Comparison of ENCODE assay signal across 8 cellular contexts in the genomic region with DNA sequence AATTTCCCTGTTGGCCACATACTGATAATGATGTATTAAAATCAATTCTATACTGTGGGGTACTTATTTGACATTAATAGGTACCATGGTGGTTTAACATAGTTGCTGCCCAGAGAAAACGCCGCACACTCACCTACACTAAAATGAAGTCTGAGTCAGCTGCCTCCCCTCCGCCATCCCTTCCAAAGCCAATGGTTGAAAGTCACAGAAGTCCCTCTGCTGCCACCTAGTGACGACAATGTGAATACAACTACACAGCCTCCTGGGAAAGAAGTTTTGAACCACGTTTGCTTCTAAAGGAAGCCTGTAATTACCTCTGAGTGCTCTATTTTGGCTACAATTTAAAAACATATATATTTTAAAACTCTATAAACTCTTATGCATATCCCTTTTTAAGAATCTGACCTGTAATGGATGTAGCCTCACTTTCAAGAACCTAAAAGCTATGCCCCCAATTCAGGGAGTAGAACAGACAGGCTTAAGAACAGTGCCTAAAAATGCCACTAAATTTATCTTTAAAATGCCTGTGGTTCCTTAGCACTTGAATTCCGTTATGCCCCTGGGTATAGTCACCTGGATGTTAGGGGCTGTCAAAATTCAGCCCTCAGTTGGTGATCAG. TPM values are rescaled to one million over a fixed set of nuclear protein-coding genes. Genes with fewer than 3 reads are reported as not detected.
DNase-seq lines count a peak whose midpoint lies in the region; ATAC-seq and TF ChIP-seq lines count a peak whose summit lies in the region.

No MANE protein-coding gene starts in this region.

- DNase-seq in DMS153 (lab: John Stamatoyannopoulos, UW) (peak; percentile 30), GM23338 (ENCODE audit: low spot score) (peak; percentile 91), NCI-H1092 (lab: John Stamatoyannopoulos, UW) (peak; percentile 20), SK-N-DZ (ENCODE audit: low spot score) (peak; percentile 67), globus pallidus (ENCODE audit: low spot score) (peak; percentile 78), trophoblast cell (peak; percentile 73 to 94), type B pancreatic cell (ENCODE audit: extremely low spot score, unreplicated experiment) (peak; percentile 77)
- DNase-seq in activated naive CD4-positive, alpha-beta T cell (lab: John Stamatoyannopoulos, UW) = peak; percentile 12 to 51 (median 34)

- no peak overlapping the region for H2BK5ac ChIP-seq in trophoblast cell (ENCODE audit: low read depth, low read length, poor library complexity)

- H3K36me3 Mint-ChIP-seq in GM23338 (ENCODE audit: low read depth) (no peaks in the 10 kb centered on the region; the same call in 2 of the 3 replicates), type B pancreatic cell (no peaks in the 10 kb centered on the region)

- H3K27me3 Mint-ChIP-seq in GM23338 (ENCODE audit: insufficient read depth, low read depth, poor library complexity) = peaks cover 6% of the 10 kb centered on the region
- peaks cover 3% of the 10 kb centered on the region for H3K27me3 Mint-ChIP-seq in type B pancreatic cell

- H3F3A ChIP-seq in GM23338 (replicated peaks; ENCODE audit: low read depth) = no peaks in the 10 kb centered on the region

- TF ChIP-seq CTCF in GM23338 (conservative IDR thresholded peaks at IDR 0.05; ENCODE audit: low read depth in 2 of 2) (peak; percentile 92 to 94), type B pancreatic cell (conservative IDR thresholded peaks at IDR 0.05) (peak; percentile 93)

- H2AK5ac ChIP-seq in trophoblast cell (ENCODE audit: low read length) = no peak overlapping the region

- 0 out of 2 replicates have a peak, but pooled peaks cover 2% of the 10 kb centered on the region for H3K9me2 ChIP-seq in GM23338 (ENCODE audit: insufficient read depth)

- peaks cover 7% of the 10 kb centered on the region; the same call in 1 of the 2 replicates for H3K4me1 ChIP-seq in GM23338 (ENCODE audit: insufficient read depth)
- no peaks in the 10 kb centered on the region for H3K4me1 ChIP-seq in trophoblast cell (ENCODE audit: control insufficient read depth in 1 of 2, insufficient read depth in 2 of 2, low read length in 2 of 2)

- no peak overlapping the region for H3K18ac ChIP-seq in trophoblast cell (ENCODE audit: low read length)

- no peak overlapping the region for H4K12ac ChIP-seq in trophoblast cell (ENCODE audit: low read depth, low read length)

- H4K91ac ChIP-seq in trophoblast cell (ENCODE audit: low read depth, low read length) = no peak overlapping the region

- H3K9me3 Mint-ChIP-seq in GM23338 (no peaks in the 10 kb centered on the region), type B pancreatic cell (no peaks in the 10 kb centered on the region)

- H3K14ac ChIP-seq in trophoblast cell (ENCODE audit: low read length) = no peak overlapping the region

- H2AFZ ChIP-seq in GM23338 = no peak overlapping the region
- no peak overlapping the region for H2AFZ ChIP-seq in trophoblast cell (ENCODE audit: insufficient read depth, low read length, poor library complexity)

- no peak overlapping the region for H4K8ac ChIP-seq in trophoblast cell (ENCODE audit: low read depth, low read length)

- H3K23ac ChIP-seq in trophoblast cell (ENCODE audit: low read length) = no peak overlapping the region

- H2BK120ac ChIP-seq in trophoblast cell (ENCODE audit: insufficient read depth, low read length, poor library complexity) = no peak overlapping the region

- no peak overlapping the region for H3K4ac ChIP-seq in trophoblast cell (ENCODE audit: low read depth, low read length)

- H3K4me3 ChIP-seq in GM23338 = no peak overlapping the region
- H3K4me3 ChIP-seq in trophoblast cell (ENCODE audit: low read depth, low read length) = no peak overlapping the region

- H3K36me3 ChIP-seq in GM23338 (ENCODE audit: insufficient read depth) = no peaks in the 10 kb centered on the region
- no peaks in the 10 kb centered on the region for H3K36me3 ChIP-seq in trophoblast cell (ENCODE audit: control insufficient read depth in 1 of 2, insufficient read depth in 2 of 2, low read length in 2 of 2)

- no peaks in the 10 kb centered on the region for H3K9me3 ChIP-seq in trophoblast cell (ENCODE audit: insufficient read depth, low read depth, low read length)

- WGBS in trophoblast cell (ENCODE audit: extremely low coverage, insufficient coverage, insufficient read length) = no CpG with 5 or more reads among the region's 6 CpGs

- no peaks in the 10 kb centered on the region for H4K20me1 ChIP-seq in GM23338 (replicated peaks; ENCODE audit: insufficient read depth)

- H3K79me2 ChIP-seq in GM23338 (replicated peaks; ENCODE audit: insufficient read depth) (no peaks in the 10 kb centered on the region), trophoblast cell (ENCODE audit: control insufficient read depth, insufficient read depth, low read length, poor library complexity) (no peaks in the 10 kb centered on the region)

- no peaks in the 10 kb centered on the region for H3K27me3 ChIP-seq in GM23338 (ENCODE audit: insufficient read depth)
- no peaks in the 10 kb centered on the region for H3K27me3 ChIP-seq in trophoblast cell (ENCODE audit: insufficient read depth, low read length)

- peaks cover 19% of the 10 kb centered on the region for H3K4me1 Mint-ChIP-seq in GM23338
- H3K4me1 Mint-ChIP-seq in type B pancreatic cell (ENCODE audit: unreplicated experiment) = peaks cover 9% of the 10 kb centered on the region

- H3K4me3 Mint-ChIP-seq in GM23338 (no peak overlapping the region), type B pancreatic cell (no peak overlapping the region)

- H3K27ac Mint-ChIP-seq in GM23338 = no peak overlapping the region
- no peak overlapping the region for H3K27ac Mint-ChIP-seq in type B pancreatic cell

- H3K9ac ChIP-seq in trophoblast cell (ENCODE audit: low read length) = no peak overlapping the region

- ATAC-seq in GM23338 = peak; percentile 90

- H3K4me2 ChIP-seq in GM23338 (no peak overlapping the region), trophoblast cell (ENCODE audit: low read length) (no peak overlapping the region)

- H2BK12ac ChIP-seq in trophoblast cell (ENCODE audit: low read length) = no peak overlapping the region

- H3K79me1 ChIP-seq in trophoblast cell (ENCODE audit: low read length) = no peaks in the 10 kb centered on the region

- H3K27ac ChIP-seq in GM23338 (ENCODE audit: low read depth) (no peak overlapping the region), trophoblast cell (ENCODE audit: low read depth, low read length) (no peak overlapping the region)

TF ChIP-seq in GM23338, 12 proteins besides CTCF, POLR2A, EP300 and RAD21:
- TF ChIP-seq STAT1 (IDR thresholded peaks at IDR 0.05; ENCODE audit: unreplicated experiment) (no peak), CREB1 (CRISPR knock-in tag; IDR thresholded peaks at IDR 0.05; ENCODE audit: low read depth) (peak; percentile 49; the same call in 1 of the 2 replicates)

RNA-seq across cellular contexts. Expression of a gene that starts 20.6 kb away (rescaled TPM):
- total RNA-seq in GM23338 (2014; rRNA removed; shearing (Covaris generic)) = 60.4 and 63.7 TPM in 2 replicates
- polyA plus RNA-seq in GM23338 (2016; fragmentation: Nextera tagmentation; extraction: Ambion mirVana) = 90.7 and 102 TPM in 2 replicates
- 50.6 and 51.6 TPM in 2 replicates for polyA plus RNA-seq in SK-N-DZ (2014; cell fraction: cytosol; rRNA removed)
- polyA plus RNA-seq in SK-N-DZ (2014; cell fraction: nucleus; rRNA removed) = 28.4 and 29.1 TPM in 2 replicates
- polyA plus RNA-seq in trophoblast cell (2013) = 49.0 and 56.5 TPM in 2 replicates
- total RNA-seq in type B pancreatic cell (ENCODE audit: low replicate concordance) = 46.2 and 62.9 TPM in 2 replicates

Comparison
In these comparisons a context has a peak if more than half of its experiments do, and no peak if none do; other contexts are left out.
1. DNase-seq: peak in every context shown above with its lines; median percentile 91 in GM23338; 84 in trophoblast cell; 78 in globus pallidus; 77 in type B pancreatic cell; 67 in SK-N-DZ; 34 in activated naive CD4-positive, alpha-beta T cell; 30 in DMS153; 20 in NCI-H1092.